Comparison of ENCODE assay signal across 1 cellular context in genomic region chr15:90264649-90265048, GRCh38.
TF ChIP-seq lines count a peak whose summit lies in the region.

No MANE protein-coding gene starts in this region.

TF ChIP-seq in K562, 482 proteins besides CTCF, POLR2A, EP300 and RAD21 (continued from another document):
- TF ChIP-seq UBTF (IDR thresholded peaks at IDR 0.05; ENCODE audit: borderline replicate concordance in 1 of 2, low read depth in 2 of 2, low read length in 2 of 2), result no peak
- TF ChIP-seq, protein P1, sequence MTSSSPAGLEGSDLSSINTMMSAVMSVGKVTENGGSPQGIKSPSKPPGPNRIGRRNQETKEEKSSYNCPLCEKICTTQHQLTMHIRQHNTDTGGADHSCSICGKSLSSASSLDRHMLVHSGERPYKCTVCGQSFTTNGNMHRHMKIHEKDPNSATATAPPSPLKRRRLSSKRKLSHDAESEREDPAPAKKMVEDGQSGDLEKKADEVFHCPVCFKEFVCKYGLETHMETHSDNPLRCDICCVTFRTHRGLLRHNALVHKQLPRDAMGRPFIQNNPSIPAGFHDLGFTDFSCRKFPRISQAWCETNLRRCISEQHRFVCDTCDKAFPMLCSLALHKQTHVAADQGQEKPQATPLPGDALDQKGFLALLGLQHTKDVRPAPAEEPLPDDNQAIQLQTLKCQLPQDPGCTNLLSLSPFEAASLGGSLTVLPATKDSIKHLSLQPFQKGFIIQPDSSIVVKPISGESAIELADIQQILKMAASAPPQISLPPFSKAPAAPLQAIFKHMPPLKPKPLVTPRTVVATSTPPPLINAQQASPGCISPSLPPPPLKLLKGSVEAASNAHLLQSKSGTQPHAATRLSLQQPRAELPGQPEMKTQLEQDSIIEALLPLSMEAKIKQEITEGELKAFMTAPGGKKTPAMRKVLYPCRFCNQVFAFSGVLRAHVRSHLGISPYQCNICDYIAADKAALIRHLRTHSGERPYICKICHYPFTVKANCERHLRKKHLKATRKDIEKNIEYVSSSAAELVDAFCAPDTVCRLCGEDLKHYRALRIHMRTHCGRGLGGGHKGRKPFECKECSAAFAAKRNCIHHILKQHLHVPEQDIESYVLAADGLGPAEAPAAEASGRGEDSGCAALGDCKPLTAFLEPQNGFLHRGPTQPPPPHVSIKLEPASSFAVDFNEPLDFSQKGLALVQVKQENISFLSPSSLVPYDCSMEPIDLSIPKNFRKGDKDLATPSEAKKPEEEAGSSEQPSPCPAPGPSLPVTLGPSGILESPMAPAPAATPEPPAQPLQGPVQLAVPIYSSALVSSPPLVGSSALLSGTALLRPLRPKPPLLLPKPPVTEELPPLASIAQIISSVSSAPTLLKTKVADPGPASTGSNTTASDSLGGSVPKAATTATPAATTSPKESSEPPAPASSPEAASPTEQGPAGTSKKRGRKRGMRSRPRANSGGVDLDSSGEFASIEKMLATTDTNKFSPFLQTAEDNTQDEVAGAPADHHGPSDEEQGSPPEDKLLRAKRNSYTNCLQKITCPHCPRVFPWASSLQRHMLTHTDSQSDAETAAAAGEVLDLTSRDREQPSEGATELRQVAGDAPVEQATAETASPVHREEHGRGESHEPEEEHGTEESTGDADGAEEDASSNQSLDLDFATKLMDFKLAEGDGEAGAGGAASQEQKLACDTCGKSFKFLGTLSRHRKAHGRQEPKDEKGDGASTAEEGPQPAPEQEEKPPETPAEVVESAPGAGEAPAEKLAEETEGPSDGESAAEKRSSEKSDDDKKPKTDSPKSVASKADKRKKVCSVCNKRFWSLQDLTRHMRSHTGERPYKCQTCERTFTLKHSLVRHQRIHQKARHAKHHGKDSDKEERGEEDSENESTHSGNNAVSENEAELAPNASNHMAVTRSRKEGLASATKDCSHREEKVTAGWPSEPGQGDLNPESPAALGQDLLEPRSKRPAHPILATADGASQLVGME (CRISPR knock-in tag; IDR thresholded peaks at IDR 0.05), result no peak
- TF ChIP-seq, protein P2, sequence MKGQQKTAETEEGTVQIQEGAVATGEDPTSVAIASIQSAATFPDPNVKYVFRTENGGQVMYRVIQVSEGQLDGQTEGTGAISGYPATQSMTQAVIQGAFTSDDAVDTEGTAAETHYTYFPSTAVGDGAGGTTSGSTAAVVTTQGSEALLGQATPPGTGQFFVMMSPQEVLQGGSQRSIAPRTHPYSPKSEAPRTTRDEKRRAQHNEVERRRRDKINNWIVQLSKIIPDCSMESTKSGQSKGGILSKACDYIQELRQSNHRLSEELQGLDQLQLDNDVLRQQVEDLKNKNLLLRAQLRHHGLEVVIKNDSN (CRISPR knock-in tag; IDR thresholded peaks at IDR 0.05), result no peak
- TF ChIP-seq ZFP36 (IDR thresholded peaks at IDR 0.05; ENCODE audit: low read depth, low read length, partially characterized antibody), result no peak
